In genomic region chr11:1772270-1773130, GRCh38 we compare ENCODE assay signal across 8 cellular contexts. TPM values are rescaled to one million over a fixed set of nuclear protein-coding genes. Genes with fewer than 3 reads are reported as not detected.
DNase-seq lines count a peak whose midpoint lies in the region; ATAC-seq and TF ChIP-seq lines count a peak whose summit lies in the region.

No MANE protein-coding gene starts in this region.

- no peak for ATAC-seq in GM19455 (IDR thresholded peaks at IDR 0.05; ENCODE audit: unreplicated experiment)
- no peak for ATAC-seq in HG03521 (IDR thresholded peaks at IDR 0.05; ENCODE audit: unreplicated experiment)

- H3K4me1 ChIP-seq in BE2C: no peaks in the 10 kb centered on the region
- peaks cover 10 to 31% (median 14%) of the 10 kb centered on the region in 4 donors for H3K4me1 ChIP-seq in stomach

- H3K4me3 ChIP-seq in BE2C (ENCODE audit: low read depth, low read length) (no peak overlapping the region), WERI-Rb-1 (ENCODE audit: low read depth, low read length) (no peak overlapping the region), stomach (peak overlapping the region in 1 of 4 donors; percentile 11)
- peak overlapping the region; percentile 13; the same call in 1 of the 2 replicates for H3K4me3 ChIP-seq in Jurkat, Clone E6-1 (ENCODE audit: low read length)

- DNase-seq in BE2C (peak; percentile 32), WERI-Rb-1 (peak; percentile 11), mesenteric fat pad (ENCODE audit: low spot score) (peak; percentile 89), stomach (peak; percentile 68)
- peak; percentile 47 for DNase-seq in Jurkat, Clone E6-1 (ENCODE audit: low read depth, low spot score)

- WGBS in stomach, 5 donors: 12 to 25% (median 17%) methylated on average over 11 to 15 of the region's 15 CpGs

- no peak for TF ChIP-seq POLR2A in stomach (IDR thresholded peaks at IDR 0.05)

- no peak overlapping the region for H3K27ac ChIP-seq in WERI-Rb-1
- peak overlapping the region; percentile 48 for H3K27ac ChIP-seq in cingulate gyrus (ENCODE audit: low read depth, low read length)
- peak overlapping the region; percentile 15 to 80 (median 46) for H3K27ac ChIP-seq in stomach

- TF ChIP-seq CTCF in BE2C (IDR thresholded peaks at IDR 0.05; ENCODE audit: low read depth, low read length) (no peak), WERI-Rb-1 (IDR thresholded peaks at IDR 0.05; ENCODE audit: low read depth, low read length) (no peak), stomach (IDR thresholded peaks at IDR 0.05) (no peak)

- H3K36me3 ChIP-seq in BE2C (no peaks in the 10 kb centered on the region), WERI-Rb-1 (no peaks in the 10 kb centered on the region), stomach (no peaks in the 10 kb centered on the region)

- no peak for TF ChIP-seq EP300 in stomach (IDR thresholded peaks at IDR 0.05)

- H3K27me3 ChIP-seq in BE2C (no peaks in the 10 kb centered on the region), WERI-Rb-1 (ENCODE audit: insufficient read depth, low read depth, severe bottlenecking) (peaks cover 66% of the 10 kb centered on the region), stomach (no peaks in the 10 kb centered on the region)

- H3K9me3 ChIP-seq in BE2C (no peaks in the 10 kb centered on the region), WERI-Rb-1 (ENCODE audit: severe bottlenecking) (no peaks in the 10 kb centered on the region), stomach (peaks cover 0 to 4% (median 0%) of the 10 kb centered on the region in 4 donors)

- intact Hi-C loops in stomach (cut with DNase I; ENCODE audit: low total_unique reads): no loop called here

RNA-seq across cellular contexts. Expression of gene CTSD, which starts 8.8 kb away (rescaled TPM):
- polyA plus RNA-seq in BE2C (2012; ENCODE audit: insufficient read depth, insufficient read length, low read depth): 193 TPM
- polyA plus RNA-seq in Jurkat, Clone E6-1 (2012; ENCODE audit: insufficient read depth, insufficient read length): 93.6 TPM
- total RNA-seq in mesenteric fat pad (940 TPM), stomach (100 to 1,000 TPM; 115 to 590 (median 210) TPM)
- 100 to 1,000 TPM; 173 to 538 (median 529) TPM for polyA plus RNA-seq in stomach

RNA-seq across cellular contexts. Expression of gene IFITM10, which starts 22.1 kb away (rescaled TPM):
- polyA plus RNA-seq in BE2C (2012; ENCODE audit: insufficient read depth, insufficient read length, low read depth): not detected
- not detected for polyA plus RNA-seq in Jurkat, Clone E6-1 (2012; ENCODE audit: insufficient read depth, insufficient read length)
- total RNA-seq in mesenteric fat pad (1.5 TPM), stomach (under 1 TPM in 1 of 5 donors, not detected in 4; 0.72 TPM)
- polyA plus RNA-seq in stomach: 1 to 10 TPM in 1 of 3 donors, under 1 TPM in 2; 0.19 to 1.1 (median 0.95) TPM

Comparison
In these comparisons a context has a peak if more than half of its experiments do, and no peak if none do; other contexts are left out.
1. DNase-seq: peak in every context shown above with its lines; median percentile 89 in mesenteric fat pad; 68 in stomach; 47 in Jurkat, Clone E6-1; 32 in BE2C; 11 in WERI-Rb-1.